11 cellular contexts compared by ENCODE assay signal in the genomic region with DNA sequence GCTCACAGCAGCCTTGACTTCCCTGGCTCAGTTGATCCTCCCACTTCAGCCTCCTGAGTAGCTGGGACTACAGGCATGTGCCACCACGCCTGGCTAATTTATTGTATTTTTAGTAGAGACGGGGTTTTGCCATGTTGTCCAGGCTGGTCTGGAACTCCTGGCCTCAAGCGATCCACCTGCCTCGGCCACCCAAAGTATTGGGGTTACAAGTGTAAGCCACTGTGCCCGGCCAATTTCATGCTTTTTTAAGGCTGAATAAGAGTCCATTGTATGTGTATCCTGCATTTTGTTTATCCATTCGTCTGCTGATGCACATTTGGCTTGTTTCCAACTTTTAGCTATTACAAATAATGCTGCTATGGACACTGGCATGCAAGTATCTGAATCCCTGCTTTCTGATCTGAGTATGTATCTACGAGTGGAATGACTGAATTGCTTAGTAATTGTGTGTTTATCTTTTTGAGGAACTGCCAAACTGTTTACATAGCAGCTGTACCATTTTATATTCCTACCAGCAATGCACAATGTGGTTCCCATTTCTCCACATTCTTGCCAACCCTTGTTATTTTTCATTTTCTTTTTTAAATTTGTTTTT. TPM values are rescaled to one million over a fixed set of nuclear protein-coding genes. Genes with fewer than 3 reads are reported as not detected.
A peak's percentile ranks its signal among the peaks of the same experiment; 100 is the strongest.
DNase-seq lines count a peak whose midpoint lies in the region; ATAC-seq and TF ChIP-seq lines count a peak whose summit lies in the region.
"Had no signal": no experiment of that assay in that cellular context is flagged by ENCODE, and none has a peak within 500 bp of the region (broad histone marks: within the 10 kb centered on the region; RNA-seq: fewer than 3 reads in every experiment).

No MANE protein-coding gene starts in this region.

- no peak for TF ChIP-seq CTCF in astrocyte of the cerebellum (IDR thresholded peaks at IDR 0.05; ENCODE audit: low read depth, low read length, missing control alignments)

- ATAC-seq in HG03442 (IDR thresholded peaks at IDR 0.05; ENCODE audit: unreplicated experiment): no peak

- DNase-seq in EL: peak; percentile 80
- DNase-seq in NCI-H2196 (lab: John Stamatoyannopoulos, UW; ENCODE audit: unreplicated experiment): peak; percentile 63
- DNase-seq in astrocyte of the cerebellum (ENCODE audit: low read depth): peak; percentile 26
- DNase-seq in myocyte (ENCODE audit: low read depth): peak; percentile 22
- DNase-seq in activated CD4-positive, CD25-positive, alpha-beta regulatory T cell (lab: John Stamatoyannopoulos, UW): no peak
- no peak for DNase-seq in nucleus accumbens (lab: John Stamatoyannopoulos, UW)
- DNase-seq: adrenal gland, mesendoderm had no signal

- no peak overlapping the region for H3K4me3 ChIP-seq in astrocyte of the cerebellum (ENCODE audit: low read depth, low read length)
- H3K4me3 ChIP-seq: adrenal gland, right atrium auricular region, SK-N-MC had no signal

- in situ Hi-C loops in astrocyte of the cerebellum (cut with HindIII; ENCODE audit: low sequenced_read_pairs): no loop called here

RNA-seq across cellular contexts. Expression of gene TPST1, which starts 37.3 kb away (rescaled TPM):
- 37.3 and 48.2 TPM in 2 replicates for total RNA-seq in myocyte
- polyA plus RNA-seq in myocyte (2012): 28.6 TPM

RNA-seq across cellular contexts. Expression of gene CRCP, which starts 53.2 kb away (rescaled TPM):
- total RNA-seq in myocyte: 35.5 and 51.9 TPM in 2 replicates
- polyA plus RNA-seq in myocyte (2012): 32.0 TPM

Comparison
In these comparisons a context has a peak if more than half of its experiments do, and no peak if none do; other contexts are left out.
1. DNase-seq: peak in EL (single experiment), NCI-H2196 (single experiment), astrocyte of the cerebellum (single experiment) and myocyte (single experiment); none in activated CD4-positive, CD25-positive, alpha-beta regulatory T cell (0 of 4) and nucleus accumbens (0 of 56).